21 cellular contexts compared by ENCODE assay signal in the genomic region with DNA sequence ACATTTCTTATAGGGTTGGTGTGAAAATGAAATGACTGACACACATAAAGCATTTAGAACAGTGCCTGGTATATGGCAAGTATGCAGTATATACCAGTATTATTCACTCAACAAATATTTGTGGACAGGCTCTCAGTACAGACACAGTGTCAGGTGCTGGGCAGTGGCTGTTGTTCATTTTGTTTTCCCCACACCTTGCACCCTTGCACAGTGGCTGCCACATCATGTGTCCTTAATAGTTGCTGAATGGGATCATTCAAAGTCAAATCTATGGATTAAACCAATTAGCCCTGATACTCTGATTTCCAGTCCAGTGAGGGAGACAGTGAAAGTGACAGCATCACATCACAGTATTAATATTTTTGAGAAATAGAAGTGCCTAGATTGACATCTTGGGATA. TPM values are rescaled to one million over a fixed set of nuclear protein-coding genes. Genes with fewer than 3 reads are reported as not detected.
DNase-seq lines count a peak whose midpoint lies in the region; ATAC-seq, FAIRE-seq and TF ChIP-seq lines count a peak whose summit lies in the region.
"Had no signal": no experiment of that assay in that cellular context is flagged by ENCODE, and none has a peak within 500 bp of the region (broad histone marks: within the 10 kb centered on the region; RNA-seq: fewer than 3 reads in every experiment).

No MANE protein-coding gene starts in this region.

- intact Hi-C loops in activated CD4-positive, alpha-beta T cell treated with anti-CD3 and anti-CD28 coated beads for 36 hours (cut with DNase I, micrococcal nuclease) = loop anchor here (5.0 kb wide), 2 partner anchors 153 to 1632 kb away; a partner anchor contains a TSS
- intact Hi-C loops in spleen (cut with DNase I; ENCODE audit: low total_unique reads) (no loop called here), sigmoid colon (cut with DNase I) (no loop called here)

- H3K9me3 ChIP-seq in spleen = no peaks in the 10 kb centered on the region
- no peaks in the 10 kb centered on the region for H3K9me3 ChIP-seq in sigmoid colon
- H3K9me3 ChIP-seq: ascending aorta, right atrium auricular region, tibial artery had no signal

- peaks cover 62% of the 10 kb centered on the region for H3K36me3 Mint-ChIP-seq in activated CD4-positive, alpha-beta T cell treated with anti-CD3 and anti-CD28 coated beads for 36 hours (ENCODE audit: low read depth)
- peaks cover 59% of the 10 kb centered on the region for H3K36me3 Mint-ChIP-seq in activated naive CD8-positive, alpha-beta T cell treated with anti-CD3 and anti-CD28 coated beads, Interleukin-2, amount 50 U/mL, for 24 hours (ENCODE audit: low read depth)

- H3K27me3 Mint-ChIP-seq in activated CD4-positive, alpha-beta T cell treated with anti-CD3 and anti-CD28 coated beads for 36 hours = no peaks in the 10 kb centered on the region
- H3K27me3 Mint-ChIP-seq in activated naive CD8-positive, alpha-beta T cell treated with anti-CD3 and anti-CD28 coated beads, Interleukin-2, amount 50 U/mL, for 24 hours = no peaks in the 10 kb centered on the region

- H3K36me3 ChIP-seq in spleen (no peaks in the 10 kb centered on the region), sigmoid colon (no peaks in the 10 kb centered on the region)
- H3K36me3 ChIP-seq: ascending aorta, right atrium auricular region, tibial artery had no signal

- CTCF ChIA-PET in activated CD4-positive, alpha-beta T cell treated with anti-CD3 and anti-CD28 coated beads for 36 hours (lab: Charles Lee) = interaction anchor here (0.7 to 7.0 kb wide), 4 partner anchors 25 to 71 kb away, joined by 3 to 61 read pairs (median 4); no protein-coding TSS in a partner anchor

- ATAC-seq in activated CD4-positive, alpha-beta T cell treated with anti-CD3 and anti-CD28 coated beads for 36 hours = no peak
- no peak for ATAC-seq in activated naive CD8-positive, alpha-beta T cell treated with anti-CD3 and anti-CD28 coated beads, Interleukin-2, amount 50 U/mL, for 24 hours

- H3K27me3 ChIP-seq in spleen (replicated peaks in 1 of 7) (no peaks in the 10 kb centered on the region), sigmoid colon (no peaks in the 10 kb centered on the region)
- H3K27me3 ChIP-seq: ascending aorta, right atrium auricular region, tibial artery had no signal

- peak overlapping the region; percentile 93 for H3K4me3 Mint-ChIP-seq in activated CD4-positive, alpha-beta T cell treated with anti-CD3 and anti-CD28 coated beads for 36 hours
- H3K4me3 Mint-ChIP-seq in activated naive CD8-positive, alpha-beta T cell treated with anti-CD3 and anti-CD28 coated beads, Interleukin-2, amount 50 U/mL, for 24 hours = peak overlapping the region; percentile 100

- no peaks in the 10 kb centered on the region for H3K9me3 Mint-ChIP-seq in activated CD4-positive, alpha-beta T cell treated with anti-CD3 and anti-CD28 coated beads for 36 hours (ENCODE audit: low read depth)
- no peaks in the 10 kb centered on the region for H3K9me3 Mint-ChIP-seq in activated naive CD8-positive, alpha-beta T cell treated with anti-CD3 and anti-CD28 coated beads, Interleukin-2, amount 50 U/mL, for 24 hours

- H3K27ac ChIP-seq in spleen = peak overlapping the region in 5 of 8 donors; percentile 76 to 86 (median 77)
- H3K27ac ChIP-seq in sigmoid colon = no peak overlapping the region
- H3K27ac ChIP-seq: ascending aorta, right atrium auricular region, SK-N-MC, tibial artery had no signal

- peak overlapping the region; percentile 92 for H3K27ac Mint-ChIP-seq in activated CD4-positive, alpha-beta T cell treated with anti-CD3 and anti-CD28 coated beads for 36 hours
- peak overlapping the region; percentile 95 for H3K27ac Mint-ChIP-seq in activated naive CD8-positive, alpha-beta T cell treated with anti-CD3 and anti-CD28 coated beads, Interleukin-2, amount 50 U/mL, for 24 hours

- no peak for DNase-seq in activated CD4-positive, alpha-beta T cell treated with anti-CD3 and anti-CD28 coated beads for 36 hours
- no peak for DNase-seq in activated CD4-positive, alpha-beta T cell treated with anti-CD3 and anti-CD28 coated beads for 4 hours
- DNase-seq in GM18507 (ENCODE audit: extremely low spot score, insufficient read length, low read depth) (no peak), spleen (no peak), GF-D8 (lab: John Stamatoyannopoulos, UW) (no peak), NCI-H345 (lab: John Stamatoyannopoulos, UW) (no peak), sigmoid colon (no peak)
- DNase-seq in activated naive CD8-positive, alpha-beta T cell treated with anti-CD3 and anti-CD28 coated beads, Interleukin-2, amount 50 U/mL, for 24 hours = no peak
- DNase-seq: activated CD8-positive, alpha-beta memory T cell treated with anti-CD3 and anti-CD28 coated beads, Interleukin-2, amount 50 U/mL, for 4 hours; EL; erythroblast; NCI-H2081; NCI-H69; stimulated activated CD4-positive, alpha-beta T cell treated with anti-CD3 and anti-CD28 coated beads, Interleukin-1b, Interleukin-23, amount 100 ng/mL, for 48 hours; tibial artery had no signal

- TF ChIP-seq POLR2A in spleen (IDR thresholded peaks at IDR 0.05) (no peak), sigmoid colon (IDR thresholded peaks at IDR 0.05) (no peak)

- H3K4me3 ChIP-seq in spleen = peak overlapping the region in 5 of 8 donors; percentile 25 to 64 (median 43)
- no peak overlapping the region for H3K4me3 ChIP-seq in sigmoid colon
- H3K4me3 ChIP-seq: ascending aorta, right atrium auricular region, SK-N-MC, tibial artery had no signal

- FAIRE-seq in GM18507 (lab: Jason Lieb, UNC) = peak; percentile 65
- FAIRE-seq: A204.1 had no signal

- H3K4me1 ChIP-seq in spleen = peaks cover 18 to 94% (median 46%) of the 10 kb centered on the region in 6 donors
- H3K4me1 ChIP-seq in sigmoid colon = no peaks in the 10 kb centered on the region
- H3K4me1 ChIP-seq: ascending aorta, right atrium auricular region, tibial artery had no signal

- TF ChIP-seq CTCF in spleen (IDR thresholded peaks at IDR 0.05 in 8 of 11, conservative IDR thresholded peaks at IDR 0.05 in 3 of 11) (no peak), sigmoid colon (IDR thresholded peaks at IDR 0.05) (no peak)

- POLR2A ChIA-PET in activated CD4-positive, alpha-beta T cell treated with anti-CD3 and anti-CD28 coated beads for 36 hours (lab: Charles Lee) = interaction anchor here (0.7 to 1.0 kb wide), 2 partner anchors 28 to 37 kb away, joined by 3 read pairs; no protein-coding TSS in a partner anchor

- peaks cover 56% of the 10 kb centered on the region for H3K4me1 Mint-ChIP-seq in activated CD4-positive, alpha-beta T cell treated with anti-CD3 and anti-CD28 coated beads for 36 hours
- H3K4me1 Mint-ChIP-seq in activated naive CD8-positive, alpha-beta T cell treated with anti-CD3 and anti-CD28 coated beads, Interleukin-2, amount 50 U/mL, for 24 hours = peaks cover 67% of the 10 kb centered on the region

- TF ChIP-seq EP300 in sigmoid colon (IDR thresholded peaks at IDR 0.05) = no peak

RNA-seq across cellular contexts. Expression of a gene that starts 2.4 kb away (rescaled TPM):
- 100 to 1,000 TPM; 103 to 108 TPM for total RNA-seq in activated CD4-positive, alpha-beta T cell treated with anti-CD3 and anti-CD28 coated beads for 36 hours
- total RNA-seq in spleen (10 to 100 TPM in 6 of 7 donors, 1 to 10 TPM in 1; 7.4 to 18.3 (median 11.3) TPM), sigmoid colon (1 to 10 TPM in 1 of 4 donors, under 1 TPM in 3; under 0.01 to 1.6 (median 0.22) TPM)
- polyA plus RNA-seq in spleen (1 to 10 TPM; 2.8 to 3.9 (median 3.2) TPM), sigmoid colon (1 to 10 TPM in 1 of 3 donors, not detected in 2; 6.1 TPM)
- total RNA-seq: ascending aorta, glomerular endothelial cell, lung microvascular endothelial cell had no signal

Comparison
In these comparisons a context has a peak if more than half of its experiments do, and no peak if none do; other contexts are left out.
1. H3K27ac ChIP-seq: peak in spleen (5 of 8); none in sigmoid colon (0 of 4).
2. H3K4me3 ChIP-seq: peak in spleen (5 of 8); none in sigmoid colon (0 of 4).
3. RNA of a gene that starts 2.4 kb away (total RNA-seq): 103 to 108 TPM in activated CD4-positive, alpha-beta T cell treated with anti-CD3 and anti-CD28 coated beads for 36 hours; 7.4 to 18.3 TPM in spleen and under 0.01 to 1.6 TPM in sigmoid colon; every median in the first group is over 4 times any median in the second.
4. intact Hi-C loops: an anchor here in activated CD4-positive, alpha-beta T cell treated with anti-CD3 and anti-CD28 coated beads for 36 hours (5.0 kb wide); none called in spleen and sigmoid colon.